Comparison of ENCODE assay signal across 30 cellular contexts in the genomic region with DNA sequence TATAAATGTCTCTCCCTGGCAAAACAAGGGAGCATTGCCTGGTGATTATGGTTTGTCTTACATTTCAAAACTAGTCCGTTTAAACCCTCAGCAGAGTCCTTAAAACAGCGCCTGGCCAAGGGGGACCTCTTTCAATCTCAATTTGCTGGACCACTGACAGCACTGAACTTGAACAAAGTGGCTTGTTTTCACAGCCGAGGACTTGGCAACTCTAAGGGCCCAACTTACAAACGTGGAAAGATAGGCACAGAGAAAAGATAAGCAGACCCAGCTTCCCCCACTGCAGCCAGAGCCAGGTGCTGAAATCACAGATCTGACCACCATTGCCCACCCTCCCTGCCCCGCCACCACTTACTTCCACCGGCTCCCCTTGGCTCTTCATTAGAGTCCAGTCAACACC.
"Had no signal": no experiment of that assay in that cellular context is flagged by ENCODE, and none has a peak within 500 bp of the region (broad histone marks: within the 10 kb centered on the region; RNA-seq: fewer than 3 reads in every experiment).

No MANE protein-coding gene starts in this region.

- H3K4me1 ChIP-seq: colonic mucosa, gastroesophageal sphincter, pancreas, vagina had no signal

- H3K4me1 Mint-ChIP-seq: memory B cell had no signal

- H3K36me3 Mint-ChIP-seq: immature natural killer cell, memory B cell, natural killer cell had no signal

- H3K4me3 ChIP-seq: colonic mucosa, gastroesophageal sphincter, lung, pancreas, smooth muscle cell, suprapubic skin, vagina had no signal

- H3K27ac Mint-ChIP-seq: dendritic cell treated with granulocyte-macrophage colony-stimulating factor and Interleukin-4, amounts not matched to agents 40 ng/mL and 50 ng/mL, for 4 days; endodermal cell; immature natural killer cell; memory B cell; natural killer cell; stimulated activated naive CD8-positive, alpha-beta T cell treated with anti-CD3 and anti-CD28 coated beads, Interleukin-15, amount 100 ng/mL, for 72 hours had no signal

- H3K9me3 ChIP-seq: colonic mucosa, gastroesophageal sphincter, neutrophil, pancreas, suprapubic skin, vagina had no signal

- H3K4me3 Mint-ChIP-seq: dendritic cell treated with granulocyte-macrophage colony-stimulating factor and Interleukin-4, amounts not matched to agents 40 ng/mL and 50 ng/mL, for 4 days; endodermal cell; immature natural killer cell; memory B cell; natural killer cell; stimulated activated naive CD8-positive, alpha-beta T cell treated with anti-CD3 and anti-CD28 coated beads, Interleukin-15, amount 100 ng/mL, for 72 hours had no signal

- H3K27me3 ChIP-seq: colonic mucosa, gastroesophageal sphincter, neutrophil, pancreas, suprapubic skin, vagina had no signal

- H3K27me3 Mint-ChIP-seq: stimulated activated naive CD8-positive, alpha-beta T cell treated with anti-CD3 and anti-CD28 coated beads, Interleukin-15, amount 100 ng/mL, for 72 hours had no signal

- H3K36me3 ChIP-seq: colonic mucosa, gastroesophageal sphincter, neutrophil, pancreas, suprapubic skin, vagina had no signal

- ATAC-seq: esophagus mucosa, foreskin keratinocyte, gastroesophageal sphincter, left colon, natural killer cell, pancreas, sciatic nerve had no signal

- DNase-seq: colonic mucosa; effector CD8-positive, alpha-beta T cell; endodermal cell; foreskin keratinocyte; glutamatergic neuron; immature natural killer cell; islet precursor cell; kidney glomerular epithelial cell; left colon; natural killer cell; pancreas; retina; stimulated activated CD4-positive, alpha-beta T cell treated with anti-CD3 and anti-CD28 coated beads, Interleukin-12 subunit alpha, Interleukin-12 subunit beta, amount 100 ng/mL, for 4 hours; stimulated activated CD4-positive, alpha-beta T cell treated with anti-CD3 and anti-CD28 coated beads, Interleukin-1b, Interleukin-23, amount 100 ng/mL, for 48 hours; stimulated activated CD4-positive, alpha-beta T cell treated with anti-CD3 and anti-CD28 coated beads, Interleukin-4, amount 100 ng/mL, for 1 hour; stimulated activated CD8-positive, alpha-beta memory T cell treated with anti-CD3 and anti-CD28 coated beads, Interleukin-4, amount 100 ng/mL, for 48 hours; stimulated activated naive CD4-positive, alpha-beta T cell; stimulated activated naive CD8-positive, alpha-beta T cell treated with anti-CD3 and anti-CD28 coated beads, Interleukin-15, amount 100 ng/mL, for 72 hours; trophoblast cell had no signal

- H3K27ac ChIP-seq: colonic mucosa, epithelial cell of prostate, foreskin keratinocyte, gastroesophageal sphincter, neutrophil, pancreas, suprapubic skin, vagina had no signal

- H3K9me3 Mint-ChIP-seq: dendritic cell treated with granulocyte-macrophage colony-stimulating factor and Interleukin-4, amounts not matched to agents 40 ng/mL and 50 ng/mL, for 4 days; endodermal cell; immature natural killer cell; memory B cell; natural killer cell; stimulated activated naive CD8-positive, alpha-beta T cell treated with anti-CD3 and anti-CD28 coated beads, Interleukin-15, amount 100 ng/mL, for 72 hours had no signal
